Comparison of ENCODE assay signal across 28 cellular contexts in genomic region chr15:58159827-58160386, GRCh38. TPM values are rescaled to one million over a fixed set of nuclear protein-coding genes. Genes with fewer than 3 reads are reported as not detected.
"Had no signal": no experiment of that assay in that cellular context is flagged by ENCODE, and none has a peak within 500 bp of the region (broad histone marks: within the 10 kb centered on the region; RNA-seq: fewer than 3 reads in every experiment).

No MANE protein-coding gene starts in this region.

- H3K27ac ChIP-seq: body of pancreas, foreskin keratinocyte, hepatocyte, left lung, spleen, thoracic aorta, upper lobe of left lung, WERI-Rb-1 had no signal

- DNase-seq: activated CD4-positive, alpha-beta T cell treated with anti-CD3 and anti-CD28 coated beads, Interleukin-2, amount 10 ng/mL, durations not matched to agents 7 days and 5 days; activated CD4-positive, CD25-positive, alpha-beta regulatory T cell treated with anti-CD3 and anti-CD28 coated beads, Interleukin-2, amount 50 U/mL, for 72 hours; activated CD8-positive, alpha-beta memory T cell treated with anti-CD3 and anti-CD28 coated beads, Interleukin-2, amount 10 ng/mL, durations not matched to agents 7 days and 5 days; activated CD8-positive, alpha-beta T cell treated with anti-CD3 and anti-CD28 coated beads for 36 hours; activated effector memory CD4-positive, alpha-beta T cell treated with anti-CD3 and anti-CD28 coated beads, Interleukin-2, amount 50 U/mL, for 16 hours; activated T-cell treated with anti-CD3 and anti-CD28 coated beads for 4 hours; anterior cingulate cortex; body of pancreas; effector CD8-positive, alpha-beta T cell; foreskin keratinocyte; glutamatergic neuron; immature natural killer cell; left lung; mammary epithelial cell; midbrain; natural killer cell; retina; spleen; stimulated activated CD4-positive, alpha-beta T cell treated with anti-CD3 and anti-CD28 coated beads, Interleukin-4, amount 100 ng/mL, for 1 hour; stimulated activated naive CD4-positive, alpha-beta T cell; upper lobe of left lung; WERI-Rb-1 had no signal

- H3K36me3 ChIP-seq: spleen, thoracic aorta, upper lobe of left lung, WERI-Rb-1 had no signal

- H3K27me3 ChIP-seq: body of pancreas, foreskin keratinocyte, hepatocyte, left lung, upper lobe of left lung had no signal

- H3K4me1 ChIP-seq: body of pancreas, left lung, spleen, upper lobe of left lung had no signal

- H3K4me3 ChIP-seq: body of pancreas, hepatocyte, left lung, spleen, thoracic aorta, upper lobe of left lung had no signal

- H3K79me2 ChIP-seq: hepatocyte had no signal

- H2AFZ ChIP-seq: hepatocyte had no signal

- H3K4me2 ChIP-seq: hepatocyte had no signal

- H3K9me3 ChIP-seq: body of pancreas, left lung, spleen, thoracic aorta, upper lobe of left lung had no signal

RNA-seq across cellular contexts. Expression of gene AQP9, which starts 21.7 kb away (rescaled TPM):
- total RNA-seq: activated CD4-positive, alpha-beta T cell treated with anti-CD3 and anti-CD28 coated beads, Interleukin-2, amount 10 ng/mL, durations not matched to agents 7 days and 5 days; activated CD8-positive, alpha-beta memory T cell treated with anti-CD3 and anti-CD28 coated beads, Interleukin-2, amount 10 ng/mL, durations not matched to agents 7 days and 5 days; activated CD8-positive, alpha-beta T cell treated with anti-CD3 and anti-CD28 coated beads for 36 hours; chondrocyte; kidney epithelial cell; mammary epithelial cell; osteocyte; progenitor cell of endocrine pancreas had no signal
- polyA plus RNA-seq: immature natural killer cell had no signal
